1 cellular context compared by ENCODE assay signal in the genomic region with DNA sequence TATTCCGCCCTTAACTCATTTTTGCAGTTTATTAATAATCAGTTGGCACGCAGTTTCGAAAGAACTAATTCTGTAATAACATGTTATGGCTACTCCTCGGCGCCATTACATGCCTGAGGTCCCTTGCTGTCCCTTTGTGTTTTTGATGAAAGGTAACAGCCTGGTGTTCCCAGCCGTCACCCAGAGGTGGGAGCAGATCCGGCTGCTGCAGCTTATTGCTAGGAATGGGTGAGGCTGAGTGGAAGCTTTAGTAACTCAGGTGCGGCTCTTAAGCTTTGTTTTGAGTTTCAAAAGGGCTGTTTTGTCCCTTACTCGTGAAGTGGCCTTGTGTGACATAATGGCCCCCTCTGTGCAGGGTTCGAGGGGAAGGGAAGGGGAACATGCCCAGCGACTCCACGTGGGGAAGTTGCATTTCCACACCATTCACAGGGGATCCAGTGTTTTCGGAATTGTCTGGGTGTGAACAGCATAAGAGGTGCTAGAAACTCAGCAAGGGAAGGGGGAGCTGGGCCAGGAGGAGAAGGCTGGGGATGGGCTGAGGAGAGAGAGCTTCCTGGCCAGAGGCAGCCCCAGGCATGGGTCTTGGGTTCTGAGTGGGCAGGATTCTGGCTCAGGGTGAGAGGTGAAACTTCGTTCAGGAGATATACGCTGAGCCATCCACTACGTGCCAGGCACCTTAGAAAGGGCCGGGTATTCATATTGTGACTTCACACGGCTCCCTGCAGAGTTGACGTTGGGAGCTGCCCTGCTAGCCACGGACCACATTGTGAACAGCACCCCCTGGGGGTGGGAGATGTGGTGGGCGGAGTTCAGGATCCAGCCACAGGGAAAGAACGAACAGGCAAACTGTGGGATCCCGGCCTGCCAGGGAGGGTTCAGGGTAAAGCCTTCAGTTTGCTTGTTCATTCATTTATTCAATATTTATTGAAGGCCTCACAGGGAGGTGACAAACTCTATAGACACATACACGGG.
A peak's percentile ranks its signal among the peaks of the same experiment; 100 is the strongest.
TF ChIP-seq lines count a peak whose summit lies in the region.

No MANE protein-coding gene starts in this region.

TF ChIP-seq in K562, 482 proteins besides CTCF, POLR2A, EP300 and RAD21 (continued from another document):
- TF ChIP-seq, protein P1, sequence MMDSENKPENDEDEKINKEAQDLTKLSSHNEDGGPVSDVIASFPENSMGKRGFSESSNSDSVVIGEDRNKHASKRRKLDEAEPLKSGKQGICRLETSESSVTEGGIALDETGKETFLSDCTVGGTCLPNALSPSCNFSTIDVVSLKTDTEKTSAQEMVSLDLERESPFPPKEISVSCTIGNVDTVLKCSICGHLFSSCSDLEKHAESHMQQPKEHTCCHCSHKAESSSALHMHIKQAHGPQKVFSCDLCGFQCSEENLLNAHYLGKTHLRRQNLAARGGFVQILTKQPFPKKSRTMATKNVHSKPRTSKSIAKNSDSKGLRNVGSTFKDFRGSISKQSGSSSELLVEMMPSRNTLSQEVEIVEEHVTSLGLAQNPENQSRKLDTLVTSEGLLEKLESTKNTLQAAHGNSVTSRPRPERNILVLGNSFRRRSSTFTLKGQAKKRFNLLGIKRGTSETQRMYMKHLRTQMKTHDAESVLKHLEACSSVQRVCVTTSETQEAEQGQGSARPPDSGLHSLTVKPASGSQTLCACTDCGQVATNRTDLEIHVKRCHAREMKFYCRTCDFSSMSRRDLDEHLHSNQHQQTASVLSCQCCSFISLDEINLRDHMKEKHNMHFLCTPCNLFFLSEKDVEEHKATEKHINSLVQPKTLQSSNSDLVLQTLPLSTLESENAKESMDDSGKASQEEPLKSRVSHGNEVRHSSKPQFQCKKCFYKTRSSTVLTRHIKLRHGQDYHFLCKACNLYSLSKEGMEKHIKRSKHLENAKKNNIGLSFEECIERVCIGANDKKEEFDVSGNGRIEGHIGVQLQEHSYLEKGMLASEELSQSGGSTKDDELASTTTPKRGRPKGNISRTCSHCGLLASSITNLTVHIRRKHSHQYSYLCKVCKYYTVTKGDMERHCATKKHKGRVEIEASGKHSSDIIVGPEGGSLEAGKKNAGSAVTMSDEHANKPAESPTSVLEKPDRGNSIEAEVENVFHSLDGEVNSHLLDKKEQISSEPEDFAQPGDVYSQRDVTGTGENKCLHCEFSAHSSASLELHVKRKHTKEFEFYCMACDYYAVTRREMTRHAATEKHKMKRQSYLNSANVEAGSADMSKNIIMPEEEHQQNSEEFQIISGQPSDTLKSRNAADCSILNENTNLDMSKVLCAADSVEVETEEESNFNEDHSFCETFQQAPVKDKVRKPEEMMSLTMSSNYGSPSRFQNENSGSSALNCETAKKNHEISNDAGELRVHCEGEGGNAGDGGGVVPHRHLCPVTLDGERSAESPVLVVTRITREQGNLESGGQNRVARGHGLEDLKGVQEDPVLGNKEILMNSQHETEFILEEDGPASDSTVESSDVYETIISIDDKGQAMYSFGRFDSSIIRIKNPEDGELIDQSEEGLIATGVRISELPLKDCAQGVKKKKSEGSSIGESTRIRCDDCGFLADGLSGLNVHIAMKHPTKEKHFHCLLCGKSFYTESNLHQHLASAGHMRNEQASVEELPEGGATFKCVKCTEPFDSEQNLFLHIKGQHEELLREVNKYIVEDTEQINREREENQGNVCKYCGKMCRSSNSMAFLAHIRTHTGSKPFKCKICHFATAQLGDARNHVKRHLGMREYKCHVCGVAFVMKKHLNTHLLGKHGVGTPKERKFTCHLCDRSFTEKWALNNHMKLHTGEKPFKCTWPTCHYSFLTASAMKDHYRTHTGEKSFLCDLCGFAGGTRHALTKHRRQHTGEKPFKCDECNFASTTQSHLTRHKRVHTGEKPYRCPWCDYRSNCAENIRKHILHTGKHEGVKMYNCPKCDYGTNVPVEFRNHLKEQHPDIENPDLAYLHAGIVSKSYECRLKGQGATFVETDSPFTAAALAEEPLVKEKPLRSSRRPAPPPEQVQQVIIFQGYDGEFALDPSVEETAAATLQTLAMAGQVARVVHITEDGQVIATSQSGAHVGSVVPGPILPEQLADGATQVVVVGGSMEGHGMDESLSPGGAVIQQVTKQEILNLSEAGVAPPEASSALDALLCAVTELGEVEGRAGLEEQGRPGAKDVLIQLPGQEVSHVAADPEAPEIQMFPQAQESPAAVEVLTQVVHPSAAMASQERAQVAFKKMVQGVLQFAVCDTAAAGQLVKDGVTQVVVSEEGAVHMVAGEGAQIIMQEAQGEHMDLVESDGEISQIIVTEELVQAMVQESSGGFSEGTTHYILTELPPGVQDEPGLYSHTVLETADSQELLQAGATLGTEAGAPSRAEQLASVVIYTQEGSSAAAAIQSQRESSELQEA (IDR thresholded peaks at IDR 0.05; ENCODE audit: low read depth): no peak
- TF ChIP-seq TEAD4 (IDR thresholded peaks at IDR 0.05; ENCODE audit: low read length) (no peak), TEAD4 (CRISPR knock-in tag; IDR thresholded peaks at IDR 0.05; ENCODE audit: borderline replicate concordance) (no peak), TGIF2 (CRISPR knock-in tag; IDR thresholded peaks at IDR 0.05) (no peak), ETV6 (IDR thresholded peaks at IDR 0.05; ENCODE audit: borderline replicate concordance in 1 of 2, low read depth in 2 of 2, low read length in 1 of 2) (no peak), ETV6 (CRISPR knock-in tag; IDR thresholded peaks at IDR 0.05; ENCODE audit: borderline replicate concordance) (no peak), KDM1A (IDR thresholded peaks at IDR 0.05) (no peak), MAFF (IDR thresholded peaks at IDR 0.05; ENCODE audit: low read length) (no peak), ZNF347 (CRISPR knock-in tag; IDR thresholded peaks at IDR 0.05; ENCODE audit: low read depth) (no peak), ILF3 (IDR thresholded peaks at IDR 0.05; ENCODE audit: borderline replicate concordance) (no peak), CBX8 (IDR thresholded peaks at IDR 0.05; ENCODE audit: borderline replicate concordance, extremely low read depth, low read depth, low read length, poor library complexity, severe bottlenecking) (no peak), GTF2E2 (tag; IDR thresholded peaks at IDR 0.05) (no peak), ZZZ3 (IDR thresholded peaks at IDR 0.05) (no peak), MIER1 (IDR thresholded peaks at IDR 0.05; ENCODE audit: low read depth) (no peak), ZKSCAN1 (IDR thresholded peaks at IDR 0.05; ENCODE audit: low read depth, low read length) (no peak), HDAC3 (IDR thresholded peaks at IDR 0.05; ENCODE audit: borderline replicate concordance, partially characterized antibody) (no peak), RCOR1 (IDR thresholded peaks at IDR 0.05; ENCODE audit: borderline replicate concordance in 1 of 2, low read depth in 2 of 2, low read length in 2 of 2) (0 out of 4 replicates have a peak, but pooled peaks of 1 of the 2 experiments have one; percentile 21), CREM (IDR thresholded peaks at IDR 0.05; ENCODE audit: low read depth) (peak; percentile 28; the same call in 1 of the 2 replicates), PML (IDR thresholded peaks at IDR 0.05; ENCODE audit: low read length) (no peak), FOXA3 (CRISPR knock-in tag; conservative IDR thresholded peaks at IDR 0.05 in 1 of 2, IDR thresholded peaks at IDR 0.05 in 1 of 2) (no peak), ZNF174 (CRISPR knock-in tag; IDR thresholded peaks at IDR 0.05) (no peak), ZNF644 (tag; IDR thresholded peaks at IDR 0.05; ENCODE audit: low read depth) (no peak), SAFB (IDR thresholded peaks at IDR 0.05; ENCODE audit: borderline replicate concordance, low read depth, low read length) (no peak), ZNF76 (CRISPR knock-in tag; IDR thresholded peaks at IDR 0.05; ENCODE audit: borderline replicate concordance) (no peak)
- TF ChIP-seq, protein P2, sequence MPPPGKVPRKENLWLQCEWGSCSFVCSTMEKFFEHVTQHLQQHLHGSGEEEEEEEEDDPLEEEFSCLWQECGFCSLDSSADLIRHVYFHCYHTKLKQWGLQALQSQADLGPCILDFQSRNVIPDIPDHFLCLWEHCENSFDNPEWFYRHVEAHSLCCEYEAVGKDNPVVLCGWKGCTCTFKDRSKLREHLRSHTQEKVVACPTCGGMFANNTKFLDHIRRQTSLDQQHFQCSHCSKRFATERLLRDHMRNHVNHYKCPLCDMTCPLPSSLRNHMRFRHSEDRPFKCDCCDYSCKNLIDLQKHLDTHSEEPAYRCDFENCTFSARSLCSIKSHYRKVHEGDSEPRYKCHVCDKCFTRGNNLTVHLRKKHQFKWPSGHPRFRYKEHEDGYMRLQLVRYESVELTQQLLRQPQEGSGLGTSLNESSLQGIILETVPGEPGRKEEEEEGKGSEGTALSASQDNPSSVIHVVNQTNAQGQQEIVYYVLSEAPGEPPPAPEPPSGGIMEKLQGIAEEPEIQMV (tag; conservative IDR thresholded peaks at IDR 0.05; ENCODE audit: low read depth): peak; percentile 69; the same call in 1 of the 2 replicates
- TF ChIP-seq, protein P3, sequence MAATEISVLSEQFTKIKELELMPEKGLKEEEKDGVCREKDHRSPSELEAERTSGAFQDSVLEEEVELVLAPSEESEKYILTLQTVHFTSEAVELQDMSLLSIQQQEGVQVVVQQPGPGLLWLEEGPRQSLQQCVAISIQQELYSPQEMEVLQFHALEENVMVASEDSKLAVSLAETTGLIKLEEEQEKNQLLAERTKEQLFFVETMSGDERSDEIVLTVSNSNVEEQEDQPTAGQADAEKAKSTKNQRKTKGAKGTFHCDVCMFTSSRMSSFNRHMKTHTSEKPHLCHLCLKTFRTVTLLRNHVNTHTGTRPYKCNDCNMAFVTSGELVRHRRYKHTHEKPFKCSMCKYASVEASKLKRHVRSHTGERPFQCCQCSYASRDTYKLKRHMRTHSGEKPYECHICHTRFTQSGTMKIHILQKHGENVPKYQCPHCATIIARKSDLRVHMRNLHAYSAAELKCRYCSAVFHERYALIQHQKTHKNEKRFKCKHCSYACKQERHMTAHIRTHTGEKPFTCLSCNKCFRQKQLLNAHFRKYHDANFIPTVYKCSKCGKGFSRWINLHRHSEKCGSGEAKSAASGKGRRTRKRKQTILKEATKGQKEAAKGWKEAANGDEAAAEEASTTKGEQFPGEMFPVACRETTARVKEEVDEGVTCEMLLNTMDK (IDR thresholded peaks at IDR 0.05; ENCODE audit: borderline replicate concordance, insufficient read depth, low read depth, low read length, poor library complexity, severe bottlenecking): peak; percentile 78
- TF ChIP-seq, protein P4, sequence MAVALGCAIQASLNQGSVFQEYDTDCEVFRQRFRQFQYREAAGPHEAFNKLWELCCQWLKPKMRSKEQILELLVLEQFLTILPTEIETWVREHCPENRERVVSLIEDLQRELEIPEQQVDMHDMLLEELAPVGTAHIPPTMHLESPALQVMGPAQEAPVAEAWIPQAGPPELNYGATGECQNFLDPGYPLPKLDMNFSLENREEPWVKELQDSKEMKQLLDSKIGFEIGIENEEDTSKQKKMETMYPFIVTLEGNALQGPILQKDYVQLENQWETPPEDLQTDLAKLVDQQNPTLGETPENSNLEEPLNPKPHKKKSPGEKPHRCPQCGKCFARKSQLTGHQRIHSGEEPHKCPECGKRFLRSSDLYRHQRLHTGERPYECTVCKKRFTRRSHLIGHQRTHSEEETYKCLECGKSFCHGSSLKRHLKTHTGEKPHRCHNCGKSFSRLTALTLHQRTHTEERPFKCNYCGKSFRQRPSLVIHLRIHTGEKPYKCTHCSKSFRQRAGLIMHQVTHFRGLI (CRISPR knock-in tag; IDR thresholded peaks at IDR 0.05): no peak
